In genomic region chr11:71447791-71448256, GRCh38 we compare ENCODE assay signal across 8 cellular contexts. TPM values are rescaled to one million over a fixed set of nuclear protein-coding genes. Genes with fewer than 3 reads are reported as not detected.
DNase-seq lines count a peak whose midpoint lies in the region; ATAC-seq, FAIRE-seq and TF ChIP-seq lines count a peak whose summit lies in the region.

No MANE protein-coding gene starts in this region.

- peaks cover 64% of the 10 kb centered on the region for H3K36me3 Mint-ChIP-seq in Calu3 (ENCODE audit: insufficient read depth, unreplicated experiment)
- peaks cover 34% of the 10 kb centered on the region for H3K36me3 Mint-ChIP-seq in T-helper 2 cell treated with Interferon-gamma antibody and Interleukin-4, amounts not matched to agents 5 μg/mL and 100 μg/mL, for 36 hours (ENCODE audit: low read depth)
- H3K36me3 Mint-ChIP-seq in stimulated activated memory B cell treated with anti-CD40 and anti-IgM and Interleukin-4, amounts not matched to agents 10 μg/mL and 1 μg/mL and 100 μg/mL, for 72 hours: peaks cover 44% of the 10 kb centered on the region

- H3K27me3 ChIP-seq in HepG2 (ENCODE audit: control insufficient read depth in 1 of 2, insufficient read depth in 2 of 2, low read length in 2 of 2): no peaks in the 10 kb centered on the region

- H3K27ac Mint-ChIP-seq in Calu3 (ENCODE audit: unreplicated experiment): peak overlapping the region; percentile 83
- H3K27ac Mint-ChIP-seq in T-helper 2 cell treated with Interferon-gamma antibody and Interleukin-4, amounts not matched to agents 5 μg/mL and 100 μg/mL, for 36 hours: peak overlapping the region; percentile 85
- peak overlapping the region; percentile 74 for H3K27ac Mint-ChIP-seq in stimulated activated memory B cell treated with anti-CD40 and anti-IgM and Interleukin-4, amounts not matched to agents 10 μg/mL and 1 μg/mL and 100 μg/mL, for 72 hours

- no peaks in the 10 kb centered on the region for H3K27me3 Mint-ChIP-seq in Calu3 (ENCODE audit: unreplicated experiment)
- no peaks in the 10 kb centered on the region for H3K27me3 Mint-ChIP-seq in T-helper 2 cell treated with Interferon-gamma antibody and Interleukin-4, amounts not matched to agents 5 μg/mL and 100 μg/mL, for 36 hours (ENCODE audit: low read depth)
- no peaks in the 10 kb centered on the region for H3K27me3 Mint-ChIP-seq in stimulated activated memory B cell treated with anti-CD40 and anti-IgM and Interleukin-4, amounts not matched to agents 10 μg/mL and 1 μg/mL and 100 μg/mL, for 72 hours

- CTCF ChIA-PET in Calu3 (lab: Charles Lee) (interaction anchor here (1.0 to 1.1 kb wide), 2 partner anchors 11 to 164 kb away, joined by 3 read pairs; no protein-coding TSS in a partner anchor), HepG2 (lab: Yijun Ruan, JAX; ENCODE audit: low intra/inter-chr PET ratio, low total read pairs) (no interaction called here)

- peak overlapping the region; percentile 57 for H3K27ac ChIP-seq in HepG2 (ENCODE audit: extremely low read length, insufficient read depth, low read length)

- H3K9ac ChIP-seq in HepG2 (ENCODE audit: insufficient read depth, low read depth, low read length): peak overlapping the region; percentile 79

- peaks cover 38% of the 10 kb centered on the region for H3K4me1 Mint-ChIP-seq in Calu3 (ENCODE audit: low read depth, unreplicated experiment)
- H3K4me1 Mint-ChIP-seq in T-helper 2 cell treated with Interferon-gamma antibody and Interleukin-4, amounts not matched to agents 5 μg/mL and 100 μg/mL, for 36 hours (ENCODE audit: low read depth): peaks cover 46% of the 10 kb centered on the region
- H3K4me1 Mint-ChIP-seq in stimulated activated memory B cell treated with anti-CD40 and anti-IgM and Interleukin-4, amounts not matched to agents 10 μg/mL and 1 μg/mL and 100 μg/mL, for 72 hours: peaks cover 44% of the 10 kb centered on the region

- peaks cover 59% of the 10 kb centered on the region for H3K4me1 ChIP-seq in HepG2 (ENCODE audit: insufficient read depth, low read length)

- TF ChIP-seq CTCF in Calu3 (IDR thresholded peaks at IDR 0.05; ENCODE audit: unreplicated experiment) (no peak), HepG2 (CRISPR knock-in tag; IDR thresholded peaks at IDR 0.05) (no peak)

- H4K20me1 ChIP-seq in HepG2 (ENCODE audit: insufficient read depth, low read length): peaks cover 23% of the 10 kb centered on the region

- WGBS in HepG2 (ENCODE audit: low lambda C conversion rate): no CpG with 5 or more reads among the region's 31 CpGs

- peak overlapping the region; percentile 76 to 93 (median 86) for H3K4me3 ChIP-seq in HepG2 (replicated peaks in 1 of 3; ENCODE audit: insufficient read depth in 1 of 3, low read depth in 2 of 3, low read length in 3 of 3)

- DNase-seq in Calu3 (peak; percentile 46), cerebellar cortex (ENCODE audit: low spot score) (peak; percentile 37), HepG2 (ENCODE audit: low spot score) (no peak), NCI-H2196 (lab: John Stamatoyannopoulos, UW; ENCODE audit: unreplicated experiment) (no peak)
- no peak for DNase-seq in T-helper 2 cell treated with Interferon-gamma antibody and Interleukin-4, amounts not matched to agents 5 μg/mL and 100 μg/mL, for 36 hours (ENCODE audit: low spot score)

- no peak overlapping the region for H2AFZ ChIP-seq in HepG2 (ENCODE audit: low read length)

- ATAC-seq in HG03354 (IDR thresholded peaks at IDR 0.05; ENCODE audit: poor library complexity, severe bottlenecking, unreplicated experiment) (peak; percentile 23), HepG2 (peak; percentile 49), HG03039 (IDR thresholded peaks at IDR 0.05; ENCODE audit: unreplicated experiment) (no peak)
- peak; percentile 48 for ATAC-seq in stimulated activated memory B cell treated with anti-CD40 and anti-IgM and Interleukin-4, amounts not matched to agents 10 μg/mL and 1 μg/mL and 100 μg/mL, for 72 hours

- peaks cover 53% of the 10 kb centered on the region for H3K79me2 ChIP-seq in HepG2 (ENCODE audit: insufficient read depth, low read length)

- BruUV-seq in Calu3 (replicated peaks; lab: Mats Ljungman, UMichigan) (no TSS peak), HepG2 (replicated peaks; lab: Mats Ljungman, UMichigan) (no TSS peak)

- H3K4me2 ChIP-seq in HepG2 (ENCODE audit: low read depth, low read length): peak overlapping the region; percentile 81

- TF ChIP-seq RAD21 in HepG2 (CRISPR knock-in tag; IDR thresholded peaks at IDR 0.05): no peak

- H3K36me3 ChIP-seq in HepG2 (replicated peaks in 1 of 2; ENCODE audit: control insufficient read depth in 1 of 2, insufficient read depth in 2 of 2, low read length in 2 of 2): peaks cover 12 to 40% of the 10 kb centered on the region in 2 experiments; a peak in 4 of 5 replicates

- POLR2A ChIA-PET in HepG2 (lab: Yijun Ruan, JAX): interaction anchor here (0.9 to 2.2 kb wide), 6 partner anchors 10 to 195 kb away, joined by 3 to 16 read pairs (median 6); partner anchors contain the start of gene KRTAP5-7

- no peaks in the 10 kb centered on the region for H3K9me3 Mint-ChIP-seq in Calu3 (ENCODE audit: low read depth, unreplicated experiment)
- peaks cover 9% of the 10 kb centered on the region for H3K9me3 Mint-ChIP-seq in T-helper 2 cell treated with Interferon-gamma antibody and Interleukin-4, amounts not matched to agents 5 μg/mL and 100 μg/mL, for 36 hours
- peaks cover 6% of the 10 kb centered on the region for H3K9me3 Mint-ChIP-seq in stimulated activated memory B cell treated with anti-CD40 and anti-IgM and Interleukin-4, amounts not matched to agents 10 μg/mL and 1 μg/mL and 100 μg/mL, for 72 hours

- no peak for TF ChIP-seq POLR2A in HepG2 (IDR thresholded peaks at IDR 0.05; ENCODE audit: insufficient read depth in 1 of 2, low read depth in 2 of 2, low read length in 2 of 2)

- FAIRE-seq in HepG2 (lab: Jason Lieb, UNC): no peak

- peak overlapping the region; percentile 91 for H3K4me3 Mint-ChIP-seq in Calu3 (ENCODE audit: low read depth, unreplicated experiment)
- H3K4me3 Mint-ChIP-seq in T-helper 2 cell treated with Interferon-gamma antibody and Interleukin-4, amounts not matched to agents 5 μg/mL and 100 μg/mL, for 36 hours: peak overlapping the region; percentile 97
- H3K4me3 Mint-ChIP-seq in stimulated activated memory B cell treated with anti-CD40 and anti-IgM and Interleukin-4, amounts not matched to agents 10 μg/mL and 1 μg/mL and 100 μg/mL, for 72 hours: peak overlapping the region; percentile 82

- no peak for TF ChIP-seq EP300 in HepG2 (IDR thresholded peaks at IDR 0.05; ENCODE audit: low read depth in 2 of 2, low read length in 2 of 2)
- TF ChIP-seq EP300 in HepG2 (CRISPR knock-in tag; IDR thresholded peaks at IDR 0.05; ENCODE audit: borderline replicate concordance): no peak

- no peaks in the 10 kb centered on the region for H3K9me3 ChIP-seq in HepG2 (ENCODE audit: low read length)

- in situ Hi-C loops in HepG2 (cut with HindIII; ENCODE audit: extremely low pct_ligation_motif_present, low pct_unique_long_range_greater_than_20kb): no loop called here

- intact Hi-C loops in Calu3 (cut with micrococcal nuclease; ENCODE audit: unreplicated experiment): no loop called here
- intact Hi-C loops in HepG2 (cut with micrococcal nuclease; ENCODE audit: unreplicated experiment): no loop called here

RNA-seq across cellular contexts. Expression of gene DHCR7, which starts 0.4 kb away (rescaled TPM):
- 185 and 211 TPM in 2 replicates for total RNA-seq in Calu3 (2022)
- total RNA-seq in HepG2 (2016; rRNA removed; fragmentation: Illumina TruSeq; extraction: Trizol): 40.4 and 96.0 TPM in 2 replicates
- total RNA-seq in HepG2 (2016; cell fraction: cytosol; rRNA removed; fragmentation: Illumina TruSeq; extraction: Trizol; ENCODE audit: low read depth): 11.3 and 13.3 TPM in 2 replicates
- 38.3 and 98.7 TPM in 2 replicates for total RNA-seq in HepG2 (2016; cell fraction: insoluble cytoplasmic fraction; rRNA removed; fragmentation: Illumina TruSeq; extraction: Trizol)
- total RNA-seq in HepG2 (2016; cell fraction: membrane; rRNA removed; fragmentation: Illumina TruSeq; extraction: Trizol): 26.9 and 29.4 TPM in 2 replicates
- total RNA-seq in HepG2 (2016; cell fraction: nucleus; rRNA removed; fragmentation: Illumina TruSeq; extraction: Trizol): 77.9 and 89.2 TPM in 2 replicates
- 143 and 241 TPM in 2 replicates for polyA plus RNA-seq in HepG2 (2011; rRNA removed)
- 92.8 and 116 TPM in 2 replicates for polyA plus RNA-seq in HepG2 (2011; cell fraction: cytosol; rRNA removed)
- polyA plus RNA-seq in HepG2 (2011; cell fraction: nucleus; rRNA removed): 82.1 and 131 TPM in 2 replicates
- polyA plus RNA-seq in HepG2 (2012): 315 and 354 TPM in 2 replicates
- polyA plus RNA-seq in HepG2 (2016; cell fraction: cytosol; fragmentation: Illumina TruSeq; extraction: Trizol; ENCODE audit: low read depth): 16.5 and 16.7 TPM in 2 replicates
- polyA plus RNA-seq in HepG2 (2016; cell fraction: insoluble cytoplasmic fraction; fragmentation: Illumina TruSeq; extraction: Trizol; ENCODE audit: low read depth): 50.6 and 73.9 TPM in 2 replicates
- polyA plus RNA-seq in HepG2 (2016; cell fraction: membrane; fragmentation: Illumina TruSeq; extraction: Trizol; ENCODE audit: low read depth): 26.0 and 32.3 TPM in 2 replicates
- polyA plus RNA-seq in HepG2 (2016; cell fraction: nucleus; fragmentation: Illumina TruSeq; extraction: Trizol; ENCODE audit: insufficient read depth, low read depth): 165 and 172 TPM in 2 replicates
- 160 and 313 TPM in 2 replicates for polyA minus RNA-seq in HepG2 (2011; rRNA and poly(A)+ RNA removed; ENCODE audit: low replicate concordance)
- polyA minus RNA-seq in HepG2 (2011; cell fraction: cytosol; rRNA and poly(A)+ RNA removed): 161 and 251 TPM in 2 replicates
- 34.2 and 48.4 TPM in 2 replicates for polyA minus RNA-seq in HepG2 (2011; cell fraction: nucleus; rRNA and poly(A)+ RNA removed)

RNA-seq across cellular contexts. Expression of gene NADSYN1, which starts 5.2 kb away (rescaled TPM):
- 79.7 and 91.1 TPM in 2 replicates for total RNA-seq in Calu3 (2022)
- total RNA-seq in HepG2 (2016; rRNA removed; fragmentation: Illumina TruSeq; extraction: Trizol): 27.1 and 35.7 TPM in 2 replicates
- 8.5 and 12.4 TPM in 2 replicates for total RNA-seq in HepG2 (2016; cell fraction: cytosol; rRNA removed; fragmentation: Illumina TruSeq; extraction: Trizol; ENCODE audit: low read depth)
- 24.1 and 36.5 TPM in 2 replicates for total RNA-seq in HepG2 (2016; cell fraction: insoluble cytoplasmic fraction; rRNA removed; fragmentation: Illumina TruSeq; extraction: Trizol)
- total RNA-seq in HepG2 (2016; cell fraction: membrane; rRNA removed; fragmentation: Illumina TruSeq; extraction: Trizol): 13.6 and 14.7 TPM in 2 replicates
- 51.5 and 52.3 TPM in 2 replicates for total RNA-seq in HepG2 (2016; cell fraction: nucleus; rRNA removed; fragmentation: Illumina TruSeq; extraction: Trizol)
- 51.5 and 63.4 TPM in 2 replicates for polyA plus RNA-seq in HepG2 (2011; rRNA removed)
- polyA plus RNA-seq in HepG2 (2011; cell fraction: cytosol; rRNA removed): 35.3 and 38.4 TPM in 2 replicates
- polyA plus RNA-seq in HepG2 (2011; cell fraction: nucleus; rRNA removed): 278 and 289 TPM in 2 replicates
- polyA plus RNA-seq in HepG2 (2012): 36.9 and 39.9 TPM in 2 replicates
- polyA plus RNA-seq in HepG2 (2016; cell fraction: cytosol; fragmentation: Illumina TruSeq; extraction: Trizol; ENCODE audit: low read depth): 8.2 and 8.4 TPM in 2 replicates
- polyA plus RNA-seq in HepG2 (2016; cell fraction: insoluble cytoplasmic fraction; fragmentation: Illumina TruSeq; extraction: Trizol; ENCODE audit: low read depth): 21.4 and 22.2 TPM in 2 replicates
- 8.4 and 8.9 TPM in 2 replicates for polyA plus RNA-seq in HepG2 (2016; cell fraction: membrane; fragmentation: Illumina TruSeq; extraction: Trizol; ENCODE audit: low read depth)
- 95.9 and 99.0 TPM in 2 replicates for polyA plus RNA-seq in HepG2 (2016; cell fraction: nucleus; fragmentation: Illumina TruSeq; extraction: Trizol; ENCODE audit: insufficient read depth, low read depth)
- polyA minus RNA-seq in HepG2 (2011; rRNA and poly(A)+ RNA removed; ENCODE audit: low replicate concordance): 80.9 and 97.1 TPM in 2 replicates
- polyA minus RNA-seq in HepG2 (2011; cell fraction: cytosol; rRNA and poly(A)+ RNA removed): 17.1 and 19.6 TPM in 2 replicates
- 117 and 142 TPM in 2 replicates for polyA minus RNA-seq in HepG2 (2011; cell fraction: nucleus; rRNA and poly(A)+ RNA removed)

Comparison
In these comparisons a context has a peak if more than half of its experiments do, and no peak if none do; other contexts are left out.
1. DNase-seq: peak in Calu3 (single experiment) and cerebellar cortex (single experiment); none in T-helper 2 cell treated with Interferon-gamma antibody and Interleukin-4, amounts not matched to agents 5 μg/mL and 100 μg/mL, for 36 hours (single experiment), HepG2 (single experiment) and NCI-H2196 (single experiment).
2. Peak in every context shown above with its lines, with median percentiles within 50 percentile points of each other: H3K27ac Mint-ChIP-seq and H3K4me3 Mint-ChIP-seq.